In genomic region chr11:119361056-119361787, GRCh38 we compare ENCODE assay signal across 7 cellular contexts. TPM values are rescaled to one million over a fixed set of nuclear protein-coding genes. Genes with fewer than 3 reads are reported as not detected.
DNase-seq lines count a peak whose midpoint lies in the region; TF ChIP-seq lines count a peak whose summit lies in the region.

No MANE protein-coding gene starts in this region.

- H3K9ac ChIP-seq in iPS-15b (ENCODE audit: low read depth, low read length): no peak overlapping the region

- H3K4me3 ChIP-seq in iPS-15b (ENCODE audit: low read depth, low read length) (peak overlapping the region; percentile 3), spleen (no peak overlapping the region)

- no peak for TF ChIP-seq CTCF in GM13976 (IDR thresholded peaks at IDR 0.05; ENCODE audit: borderline replicate concordance, control extremely low read depth, extremely low read depth, insufficient read depth, missing control alignments)
- TF ChIP-seq CTCF in spleen (IDR thresholded peaks at IDR 0.05 in 8 of 11, conservative IDR thresholded peaks at IDR 0.05 in 3 of 11): no peak

- no peak for TF ChIP-seq POLR2A in spleen (IDR thresholded peaks at IDR 0.05)

- in situ Hi-C loops in GM13976 (cut with MboI; ENCODE audit: low sequenced_read_pairs, unreplicated experiment): no loop called here

- H3K4me1 ChIP-seq in iPS-15b (ENCODE audit: control insufficient read depth, insufficient read depth, low read length) (peaks cover 17% of the 10 kb centered on the region), spleen (peaks cover 0 to 42% (median 27%) of the 10 kb centered on the region in 6 donors)

- H3K36me3 ChIP-seq in iPS-15b (ENCODE audit: control insufficient read depth, insufficient read depth, low read length) (no peaks in the 10 kb centered on the region), spleen (no peaks in the 10 kb centered on the region)

- DNase-seq in GM13976 (ENCODE audit: low spot score): peak; percentile 66
- peak; percentile 70 for DNase-seq in NCI-H187 treated with DMSO at 0.1 percent for 48 hours (lab: John Stamatoyannopoulos, UW)
- DNase-seq in activated naive CD4-positive, alpha-beta T cell treated with anti-CD3 and anti-CD28 coated beads, Interleukin-2, amount 50 U/mL, for 16 hours: peak; percentile 54
- DNase-seq in spleen: peak; percentile 37
- DNase-seq in NCI-H1436 (lab: John Stamatoyannopoulos, UW): no peak
- DNase-seq in NCI-H1930 (lab: John Stamatoyannopoulos, UW): no peak

- H3K27me3 ChIP-seq in iPS-15b (ENCODE audit: control insufficient read depth, insufficient read depth, low read length): peaks cover 45% of the 10 kb centered on the region
- H3K27me3 ChIP-seq in spleen (replicated peaks in 1 of 7): peaks cover 0 to 63% (median 27%) of the 10 kb centered on the region in 7 donors

- WGBS in spleen, 5 donors: 50 to 67% (median 66%) methylated on average over 8 of the region's 8 CpGs

- intact Hi-C loops in spleen (cut with DNase I; ENCODE audit: low total_unique reads): no loop called here

- H3K9me3 ChIP-seq in iPS-15b (ENCODE audit: control insufficient read depth, insufficient read depth, low read length) (no peaks in the 10 kb centered on the region), spleen (no peaks in the 10 kb centered on the region)

- H3K27ac ChIP-seq in spleen: no peak overlapping the region

RNA-seq across cellular contexts. Expression of gene MFRP, which starts 14.7 kb away (rescaled TPM):
- total RNA-seq in spleen: under 1 TPM in 1 of 7 donors, not detected in 6; 0.16 TPM
- polyA plus RNA-seq in spleen: under 1 TPM; 0.02 to 0.03 (median 0.02) TPM

RNA-seq across cellular contexts. Expression of gene USP2, which starts 20.3 kb away (rescaled TPM):
- under 1 TPM; 0.28 to 0.88 (median 0.60) TPM for total RNA-seq in spleen
- under 1 TPM; 0.15 to 0.58 (median 0.27) TPM for polyA plus RNA-seq in spleen

RNA-seq across cellular contexts. Expression of gene C1QTNF5, which starts 20.5 kb away (rescaled TPM):
- total RNA-seq in spleen: 10 to 100 TPM; 21.3 to 55.0 (median 35.8) TPM
- 10 to 100 TPM; 10.3 to 29.0 (median 20.2) TPM for polyA plus RNA-seq in spleen

RNA-seq across cellular contexts. Expression of gene RNF26, which starts 26.9 kb away (rescaled TPM):
- 10 to 100 TPM; 13.6 to 18.2 (median 16.5) TPM for total RNA-seq in spleen
- polyA plus RNA-seq in spleen: 10 to 100 TPM in 2 of 3 donors, 1 to 10 TPM in 1; 8.6 to 13.2 (median 10.0) TPM

RNA-seq across cellular contexts. Expression of gene MCAM, which starts 44.3 kb away (rescaled TPM):
- total RNA-seq in spleen: 100 to 1,000 TPM in 4 of 7 donors, 10 to 100 TPM in 3; 24.2 to 612 (median 139) TPM
- polyA plus RNA-seq in spleen: 10 to 100 TPM; 10.3 to 19.3 (median 12.2) TPM

Comparison
In these comparisons a context has a peak if more than half of its experiments do, and no peak if none do; other contexts are left out.
1. DNase-seq: peak in GM13976 (single experiment), NCI-H187 treated with DMSO at 0.1 percent for 48 hours (single experiment), activated naive CD4-positive, alpha-beta T cell treated with anti-CD3 and anti-CD28 coated beads, Interleukin-2, amount 50 U/mL, for 16 hours (single experiment) and spleen (single experiment); none in NCI-H1436 (single experiment) and NCI-H1930 (0 of 2).